In genomic region chr2:69780907-69781306, GRCh38 we compare ENCODE assay signal across 17 cellular contexts. TPM values are rescaled to one million over a fixed set of nuclear protein-coding genes. Genes with fewer than 3 reads are reported as not detected.
DNase-seq lines count a peak whose midpoint lies in the region; ATAC-seq, FAIRE-seq and TF ChIP-seq lines count a peak whose summit lies in the region.
"Had no signal": no experiment of that assay in that cellular context is flagged by ENCODE, and none has a peak within 500 bp of the region (broad histone marks: within the 10 kb centered on the region; RNA-seq: fewer than 3 reads in every experiment).

No MANE protein-coding gene starts in this region.

- peak; percentile 14 for ATAC-seq in GM19463 (IDR thresholded peaks at IDR 0.05; ENCODE audit: unreplicated experiment)
- ATAC-seq: activated CD4-positive, alpha-beta T cell treated with anti-CD3 and anti-CD28 coated beads for 36 hours; activated T-cell treated with anti-CD3 and anti-CD28 coated beads, Interleukin-2, amount 50 U/mL, for 72 hours; CD8-positive, alpha-beta T cell; T-cell had no signal

- intact Hi-C loops in kidney (cut with DNase I) (no loop called here), thyroid gland (cut with DNase I) (no loop called here)

- H3K27ac ChIP-seq in HUES6 (ENCODE audit: low read depth, low read length) (no peak overlapping the region), kidney (ENCODE audit: low read depth in 2 of 2, low read length in 2 of 2) (peak overlapping the region; percentile 8 to 63), thyroid gland (peak overlapping the region; percentile 25 to 73 (median 33))

- 74 to 79% methylated on average over 5 of the region's 5 CpGs for WGBS in thyroid gland, 2 donors

- no peaks in the 10 kb centered on the region for H3K9me3 ChIP-seq in HUES6 (ENCODE audit: control insufficient read depth, insufficient read depth, low read depth, low read length)
- no peaks in the 10 kb centered on the region for H3K9me3 ChIP-seq in kidney (ENCODE audit: control insufficient read depth in 1 of 2, low read length in 2 of 2)
- H3K9me3 ChIP-seq in thyroid gland = no peaks in the 10 kb centered on the region
- H3K9me3 ChIP-seq: MG63 had no signal

- no peak for FAIRE-seq in kidney (lab: Jason Lieb, UNC)
- FAIRE-seq: astrocyte, islet of Langerhans had no signal

- peak overlapping the region; percentile 22 for H3K9ac ChIP-seq in HUES6 (ENCODE audit: low read length)
- no peak overlapping the region for H3K9ac ChIP-seq in kidney (ENCODE audit: low read length in 2 of 2)

- TF ChIP-seq CTCF in kidney (IDR thresholded peaks at IDR 0.05; ENCODE audit: borderline replicate concordance, extremely low read depth, insufficient read depth) = no peak
- TF ChIP-seq CTCF in thyroid gland (IDR thresholded peaks at IDR 0.05) = no peak

- H3K4me1 ChIP-seq in HUES6 (ENCODE audit: control insufficient read depth, insufficient read depth, low read length) (peaks cover 31% of the 10 kb centered on the region), kidney (ENCODE audit: control insufficient read depth in 1 of 2, insufficient read depth in 1 of 2, low read depth in 1 of 2, low read length in 2 of 2) (peaks cover 9 to 12% of the 10 kb centered on the region in 2 donors), thyroid gland (peaks cover 20 to 32% of the 10 kb centered on the region in 2 donors)

- H3K27me3 ChIP-seq in HUES6 (ENCODE audit: control insufficient read depth, insufficient read depth, low read length) = no peaks in the 10 kb centered on the region
- no peaks in the 10 kb centered on the region for H3K27me3 ChIP-seq in thyroid gland
- H3K27me3 ChIP-seq: MG63 had no signal

- H3K4me3 ChIP-seq in HUES6 (ENCODE audit: low read depth, low read length) (no peak overlapping the region), kidney (ENCODE audit: low read length in 2 of 2) (no peak overlapping the region), thyroid gland (replicated peaks in 1 of 3) (no peak overlapping the region)
- H3K4me3 ChIP-seq: MG63 had no signal

- DNase-seq in kidney = no peak
- DNase-seq in thyroid gland = no peak
- no peak for DNase-seq in stimulated activated CD4-positive, alpha-beta T cell treated with anti-CD3 and anti-CD28 coated beads, Interleukin-1b, Interleukin-23, amount 100 ng/mL, for 48 hours
- no peak for DNase-seq in NCI-H187 (lab: John Stamatoyannopoulos, UW)
- DNase-seq in DMS153 (lab: John Stamatoyannopoulos, UW) = no peak
- DNase-seq: activated CD4-positive, alpha-beta T cell treated with anti-CD3 and anti-CD28 coated beads for 36 hours; activated T-cell treated with anti-CD3 and anti-CD28 coated beads, Interleukin-2, amount 50 U/mL, for 72 hours; CD8-positive, alpha-beta T cell; foreskin fibroblast; MG63; naive B cell; right cardiac atrium; T-cell had no signal

- H3K36me3 ChIP-seq in HUES6 (ENCODE audit: control insufficient read depth, insufficient read depth, low read length) (no peaks in the 10 kb centered on the region), kidney (ENCODE audit: control insufficient read depth in 1 of 2, insufficient read depth in 2 of 2, low read length in 2 of 2) (peaks cover 2 to 5% of the 10 kb centered on the region in 2 donors), thyroid gland (no peaks in the 10 kb centered on the region)
- H3K36me3 ChIP-seq: MG63 had no signal

- no peak for TF ChIP-seq POLR2A in thyroid gland (IDR thresholded peaks at IDR 0.05)

RNA-seq across cellular contexts. Expression of gene ANXA4, which starts 39.0 kb away (rescaled TPM):
- total RNA-seq in kidney = 287 TPM
- polyA plus RNA-seq in kidney (ENCODE audit: insufficient read depth, low read depth, low replicate concordance) = 168 TPM
- total RNA-seq in thyroid gland = 100 to 1,000 TPM in 1 of 4 donors, 10 to 100 TPM in 3; 72.0 to 101 (median 82.5) TPM

RNA-seq across cellular contexts. Expression of gene GMCL1, which starts 48.6 kb away (rescaled TPM):
- total RNA-seq in kidney (14.0 TPM), thyroid gland (10 to 100 TPM; 15.1 to 19.8 (median 17.1) TPM)
- 6.3 TPM for polyA plus RNA-seq in kidney (ENCODE audit: insufficient read depth, low read depth, low replicate concordance)
